1 cellular context compared by ENCODE assay signal in the genomic region with DNA sequence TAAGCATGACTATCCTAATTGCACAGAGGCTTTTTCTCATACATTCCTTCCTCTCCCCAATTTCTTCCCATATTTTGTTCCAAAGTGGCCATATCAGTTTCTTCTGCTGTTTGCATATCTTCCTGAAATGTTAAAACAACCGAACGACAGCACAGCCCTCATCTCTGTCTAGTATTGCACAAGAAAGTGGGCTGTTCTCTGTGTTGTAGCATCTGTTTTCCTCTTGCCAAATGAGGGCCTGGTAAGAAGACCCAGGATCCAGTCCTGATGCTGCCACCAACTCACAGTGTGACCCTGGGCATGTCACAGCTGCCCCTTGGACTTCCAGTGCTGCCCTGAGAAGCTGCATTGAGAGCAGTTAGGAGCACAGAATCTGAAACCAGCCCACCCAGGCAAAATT.
TF ChIP-seq lines count a peak whose summit lies in the region.

No MANE protein-coding gene starts in this region.

TF ChIP-seq in SK-N-SH treated with all-trans-retinoic acid at 6 μM for 48 hours, 23 proteins besides CTCF, POLR2A, EP300 and RAD21 (continued from another document):
- no peak for TF ChIP-seq ZNF70 (CRISPR knock-in tag; IDR thresholded peaks at IDR 0.05)
- TF ChIP-seq CSRNP3 (CRISPR knock-in tag; IDR thresholded peaks at IDR 0.05) = no peak
- no peak for TF ChIP-seq GLIS3 (CRISPR knock-in tag; IDR thresholded peaks at IDR 0.05)
TF ChIP-seq in SK-N-SH treated with all-trans-retinoic acid at 6 μM for 48 hours: peak in this region for 0.
